In genomic region chr7:127879942-127880341, GRCh38 we compare ENCODE assay signal across 23 cellular contexts.
A peak's percentile ranks its signal among the peaks of the same experiment; 100 is the strongest.
DNase-seq lines count a peak whose midpoint lies in the region; TF ChIP-seq lines count a peak whose summit lies in the region.
"Had no signal": no experiment of that assay in that cellular context is flagged by ENCODE, and none has a peak within 500 bp of the region (broad histone marks: within the 10 kb centered on the region; RNA-seq: fewer than 3 reads in every experiment).

No MANE protein-coding gene starts in this region.

- H3K23ac ChIP-seq in mesenchymal stem cell (ENCODE audit: low read length in 2 of 2), result no peak overlapping the region

- 88% methylated on average over 5 of the region's 5 CpGs for WGBS in mesenchymal stem cell
- WGBS in mesodermal cell (ENCODE audit: insufficient coverage in 2 of 2), 2 experiments, result 97 to 100% methylated on average over 4 of the region's 5 CpGs

- no peak overlapping the region for H4K91ac ChIP-seq in mesenchymal stem cell (ENCODE audit: low read length)

- no peak overlapping the region for H3K18ac ChIP-seq in mesenchymal stem cell (ENCODE audit: low read depth in 1 of 2, low read length in 2 of 2)

- no peak overlapping the region for H4K8ac ChIP-seq in mesenchymal stem cell (ENCODE audit: low read length)

- H3K36me3 ChIP-seq in mesenchymal stem cell (ENCODE audit: control insufficient read depth in 1 of 2, insufficient read depth in 2 of 2, low read depth in 1 of 2, low read length in 2 of 2) (no peaks in the 10 kb centered on the region), mesodermal cell (ENCODE audit: control insufficient read depth, insufficient read depth, low read length) (no peaks in the 10 kb centered on the region)
- H3K36me3 ChIP-seq: BE2C had no signal

- peak overlapping the region; percentile 7 for H3K27ac ChIP-seq in VCaP
- peak overlapping the region; percentile 80 for H3K27ac ChIP-seq in mesenchymal stem cell (ENCODE audit: low read length, poor library complexity, severe bottlenecking)
- peak overlapping the region; percentile 38 for H3K27ac ChIP-seq in mesodermal cell (ENCODE audit: low read depth, low read length, severe bottlenecking)
- no peak overlapping the region for H3K27ac ChIP-seq in caudate nucleus (ENCODE audit: low read depth, low read length)
- H3K27ac ChIP-seq: BLaER1 had no signal

- TF ChIP-seq CTCF in VCaP (conservative IDR thresholded peaks at IDR 0.05), result no peak

- H3K4me3 ChIP-seq in mesenchymal stem cell (ENCODE audit: insufficient read depth in 1 of 2, low read depth in 1 of 2, low read length in 2 of 2), result no peak overlapping the region
- H3K4me3 ChIP-seq in mesodermal cell (ENCODE audit: extremely low read depth, insufficient read depth, low read length, poor library complexity, severe bottlenecking), result no peak overlapping the region
- H3K4me3 ChIP-seq: BLaER1, GM12878 had no signal

- H2AK5ac ChIP-seq in mesenchymal stem cell (ENCODE audit: low read length, severe bottlenecking), result peak overlapping the region; percentile 58

- peaks cover 6% of the 10 kb centered on the region for H3K4me1 ChIP-seq in mesenchymal stem cell (ENCODE audit: control insufficient read depth, insufficient read depth, low read depth, low read length)
- H3K4me1 ChIP-seq in mesodermal cell (ENCODE audit: control insufficient read depth, insufficient read depth, low read length, poor library complexity, severe bottlenecking), result peaks cover 47% of the 10 kb centered on the region
- H3K4me1 ChIP-seq: BE2C had no signal

- no peak overlapping the region for H2BK5ac ChIP-seq in mesenchymal stem cell (ENCODE audit: low read depth, low read length, poor library complexity, severe bottlenecking)

- no peak overlapping the region for H2AFZ ChIP-seq in mesenchymal stem cell (ENCODE audit: low read depth, low read length)

- H3K4ac ChIP-seq in mesenchymal stem cell (ENCODE audit: low read depth in 1 of 2, low read length in 2 of 2), result no peak overlapping the region

- no peak overlapping the region for H3K14ac ChIP-seq in mesenchymal stem cell (ENCODE audit: low read length in 2 of 2)

- H3K9me3 ChIP-seq in mesenchymal stem cell (ENCODE audit: control insufficient read depth, low read length) (no peaks in the 10 kb centered on the region), mesodermal cell (ENCODE audit: control insufficient read depth, low read length) (no peaks in the 10 kb centered on the region)
- H3K9me3 ChIP-seq: BE2C, BLaER1 had no signal

- no peak overlapping the region for H2BK15ac ChIP-seq in mesenchymal stem cell (ENCODE audit: low read depth, poor library complexity, severe bottlenecking)

- H3K27me3 ChIP-seq in mesenchymal stem cell (ENCODE audit: control insufficient read depth in 1 of 2, insufficient read depth in 1 of 2, low read length in 2 of 2), result no peaks in the 10 kb centered on the region
- H3K27me3 ChIP-seq: BE2C, BLaER1 had no signal

- H3K79me1 ChIP-seq in mesenchymal stem cell (replicated peaks; ENCODE audit: low read length, poor library complexity, severe bottlenecking), result peaks cover 16% of the 10 kb centered on the region

- H2BK120ac ChIP-seq in mesenchymal stem cell (ENCODE audit: low read depth, low read length), result no peak overlapping the region

- peak overlapping the region; percentile 21 for H3K4me2 ChIP-seq in mesenchymal stem cell (ENCODE audit: low read length, poor library complexity, severe bottlenecking)
- H3K4me2 ChIP-seq: BLaER1 had no signal

- H3K9ac ChIP-seq in mesenchymal stem cell (ENCODE audit: low read length), result no peak overlapping the region
- H3K9ac ChIP-seq: BLaER1 had no signal

- H2BK12ac ChIP-seq in mesenchymal stem cell (ENCODE audit: low read length in 2 of 2), result no peak overlapping the region

- no peak for DNase-seq in mesenchymal stem cell
- no peak for DNase-seq in SW480 (ENCODE audit: low spot score)
- no peak for DNase-seq in caudate nucleus (lab: John Stamatoyannopoulos, UW)
- DNase-seq in glomerular visceral epithelial cell (ENCODE audit: extremely low spot score), result no peak
- DNase-seq in NCI-H748 treated with DMSO at 0.1 percent for 48 hours (lab: John Stamatoyannopoulos, UW), result no peak
- DNase-seq: 8988T; ACHN; BE2C; C1 segment of cervical spinal cord; CD4-positive, alpha-beta memory T cell; CD4-positive, CD25-positive, alpha-beta regulatory T cell; CD8-positive, alpha-beta memory T cell; COR-L47; DMS 273 treated with DMSO at 0.1 percent for 48 hours; DMS153; DMS53; DMS79; DND-41; GDM1 had no signal
